ENCODE assay signal across 13 cellular contexts in the genomic region with DNA sequence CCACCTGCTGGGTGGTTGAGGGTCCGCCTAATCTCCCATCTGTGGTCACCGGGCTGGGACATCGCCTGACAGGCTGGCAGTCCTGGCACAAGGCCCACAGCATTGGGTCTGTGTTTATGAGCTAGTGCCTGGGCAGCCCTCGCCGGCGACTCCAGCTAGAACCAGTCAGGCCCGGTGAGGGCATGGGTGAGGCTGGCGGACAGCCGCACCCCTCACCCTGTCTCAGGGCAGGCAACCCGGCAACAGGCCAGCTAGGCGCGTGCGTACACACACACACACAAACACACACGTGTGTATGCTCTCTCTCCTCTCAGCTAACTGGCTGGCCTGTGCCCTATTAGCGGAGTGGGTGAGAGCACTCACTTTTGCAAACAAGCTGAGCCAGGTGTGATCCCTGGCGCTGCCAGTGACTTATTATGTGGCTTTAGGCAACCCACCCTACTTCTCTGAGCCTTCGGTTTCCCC. TPM values are rescaled to one million over a fixed set of nuclear protein-coding genes. Genes with fewer than 3 reads are reported as not detected.
A peak's percentile ranks its signal among the peaks of the same experiment; 100 is the strongest.
DNase-seq lines count a peak whose midpoint lies in the region; ATAC-seq, FAIRE-seq and TF ChIP-seq lines count a peak whose summit lies in the region.
"Had no signal": no experiment of that assay in that cellular context is flagged by ENCODE, and none has a peak within 500 bp of the region (broad histone marks: within the 10 kb centered on the region; RNA-seq: fewer than 3 reads in every experiment).

No MANE protein-coding gene starts in this region.

- no peaks in the 10 kb centered on the region for H3K9me3 ChIP-seq in muscle layer of duodenum (ENCODE audit: control insufficient read depth in 1 of 2, low read length in 2 of 2)

- peak overlapping the region; percentile 78 for H3K27ac ChIP-seq in muscle layer of duodenum (ENCODE audit: low read length)

- H3K4me1 Mint-ChIP-seq in activated CD4-positive, alpha-beta T cell treated with anti-CD3 and anti-CD28 coated beads, Interleukin-2, amount 10 ng/mL, durations not matched to agents 24 days and 14 days, result peaks cover 2% of the 10 kb centered on the region

- H3K36me3 ChIP-seq in muscle layer of duodenum (ENCODE audit: control insufficient read depth in 1 of 2, insufficient read depth in 2 of 2, low read length in 2 of 2), result peaks cover 46 to 59% of the 10 kb centered on the region in 2 donors

- no peak overlapping the region for H3K4me3 Mint-ChIP-seq in activated CD4-positive, alpha-beta T cell treated with anti-CD3 and anti-CD28 coated beads, Interleukin-2, amount 10 ng/mL, durations not matched to agents 24 days and 14 days
- H3K4me3 Mint-ChIP-seq: CD4-positive, alpha-beta T cell had no signal

- no peaks in the 10 kb centered on the region for H3K27me3 ChIP-seq in muscle layer of duodenum (ENCODE audit: low read depth, low read length)

- no peaks in the 10 kb centered on the region for H3K27me3 Mint-ChIP-seq in activated CD4-positive, alpha-beta T cell treated with anti-CD3 and anti-CD28 coated beads, Interleukin-2, amount 10 ng/mL, durations not matched to agents 24 days and 14 days
- H3K27me3 Mint-ChIP-seq: CD4-positive, alpha-beta T cell had no signal

- peak; percentile 94 for DNase-seq in COR-L47 (lab: John Stamatoyannopoulos, UW)
- peak; percentile 65 for DNase-seq in NCI-H1694 treated with DMSO at 0.1 percent for 48 hours (lab: John Stamatoyannopoulos, UW)
- DNase-seq in cerebellum (ENCODE audit: low spot score), result peak; percentile 88
- DNase-seq in activated CD4-positive, alpha-beta T cell treated with anti-CD3 and anti-CD28 coated beads, Interleukin-2, amount 10 ng/mL, durations not matched to agents 24 days and 14 days, result no peak
- no peak for DNase-seq in GM19238 (ENCODE audit: insufficient read length, low spot score)
- DNase-seq in D721Med (ENCODE audit: insufficient read length, low spot score), result no peak
- DNase-seq: CD4-positive, alpha-beta T cell had no signal

- H3K4me1 ChIP-seq in muscle layer of duodenum (ENCODE audit: control insufficient read depth in 1 of 2, insufficient read depth in 2 of 2, low read length in 2 of 2), result peaks cover 22 to 48% of the 10 kb centered on the region in 2 donors

- intact Hi-C loops in activated CD4-positive, alpha-beta T cell treated with anti-CD3 and anti-CD28 coated beads, Interleukin-2, amount 10 ng/mL, durations not matched to agents 24 days and 14 days (cut with micrococcal nuclease), result no loop called here

- no peak for FAIRE-seq in D721Med (lab: Jason Lieb, UNC)
- FAIRE-seq: GM18507, H1 had no signal

- no peak for ATAC-seq in HG02981 (IDR thresholded peaks at IDR 0.05; ENCODE audit: unreplicated experiment)

- H3K9me3 Mint-ChIP-seq in activated CD4-positive, alpha-beta T cell treated with anti-CD3 and anti-CD28 coated beads, Interleukin-2, amount 10 ng/mL, durations not matched to agents 24 days and 14 days, result no peaks in the 10 kb centered on the region
- H3K9me3 Mint-ChIP-seq: activated T-helper 2 cell treated with anti-CD3 and anti-CD28 coated beads, Interferon-gamma antibody, Interleukin-2, Interleukin-4, amounts not matched to agents 10 μg/mL and 5 μg/mL and 100 μg/mL, durations not matched to agents 14 hours and 24 hours and 36 hours; CD4-positive, alpha-beta T cell had no signal

- no peak for TF ChIP-seq CTCF in D721Med (IDR thresholded peaks at IDR 0.05; ENCODE audit: insufficient read depth, missing control alignments)

- H3K27ac Mint-ChIP-seq in activated CD4-positive, alpha-beta T cell treated with anti-CD3 and anti-CD28 coated beads, Interleukin-2, amount 10 ng/mL, durations not matched to agents 24 days and 14 days, result no peak overlapping the region
- H3K27ac Mint-ChIP-seq: activated T-helper 2 cell treated with anti-CD3 and anti-CD28 coated beads, Interferon-gamma antibody, Interleukin-2, Interleukin-4, amounts not matched to agents 10 μg/mL and 5 μg/mL and 100 μg/mL, durations not matched to agents 14 hours and 24 hours and 36 hours; CD4-positive, alpha-beta T cell had no signal

- no peak overlapping the region for H3K4me3 ChIP-seq in muscle layer of duodenum (ENCODE audit: low read depth in 1 of 2, low read length in 2 of 2)

- H3K36me3 Mint-ChIP-seq in activated CD4-positive, alpha-beta T cell treated with anti-CD3 and anti-CD28 coated beads, Interleukin-2, amount 10 ng/mL, durations not matched to agents 24 days and 14 days (ENCODE audit: low read depth), result peaks cover 7% of the 10 kb centered on the region

RNA-seq across cellular contexts. Expression of gene HSD11B2, which starts 10.4 kb away (rescaled TPM):
- 11.4 TPM for total RNA-seq in cerebellum
- 3.5 and 5.2 TPM in 2 replicates for total RNA-seq in activated CD4-positive, alpha-beta T cell treated with anti-CD3 and anti-CD28 coated beads, Interleukin-2, amount 10 ng/mL, durations not matched to agents 24 days and 14 days
- total RNA-seq: CD4-positive, alpha-beta T cell; pulmonary artery endothelial cell had no signal

RNA-seq across cellular contexts. Expression of gene ZDHHC1, which starts 25.0 kb away (rescaled TPM):
- 6.8 TPM for total RNA-seq in cerebellum
- 0.54 and 0.85 TPM in 2 replicates for total RNA-seq in activated CD4-positive, alpha-beta T cell treated with anti-CD3 and anti-CD28 coated beads, Interleukin-2, amount 10 ng/mL, durations not matched to agents 24 days and 14 days

RNA-seq across cellular contexts. Expression of gene ATP6V0D1, which starts 39.6 kb away (rescaled TPM):
- 74.9 TPM for total RNA-seq in cerebellum
- total RNA-seq in activated CD4-positive, alpha-beta T cell treated with anti-CD3 and anti-CD28 coated beads, Interleukin-2, amount 10 ng/mL, durations not matched to agents 24 days and 14 days, result 30.9 and 31.8 TPM in 2 replicates

RNA-seq across cellular contexts. Expression of gene AGRP, which starts 42.0 kb away (rescaled TPM):
- not detected for total RNA-seq in cerebellum
- not detected in 2 replicates for total RNA-seq in activated CD4-positive, alpha-beta T cell treated with anti-CD3 and anti-CD28 coated beads, Interleukin-2, amount 10 ng/mL, durations not matched to agents 24 days and 14 days
- total RNA-seq: activated T-helper 2 cell treated with anti-CD3 and anti-CD28 coated beads, Interferon-gamma antibody, Interleukin-2, Interleukin-4, amounts not matched to agents 10 μg/mL and 5 μg/mL and 100 μg/mL, durations not matched to agents 14 hours and 24 hours and 36 hours; CD4-positive, alpha-beta T cell; H1; pulmonary artery endothelial cell had no signal

RNA-seq across cellular contexts. Expression of gene TPPP3, which starts 48.0 kb away (rescaled TPM):
- 7.3 TPM for total RNA-seq in cerebellum
- total RNA-seq in activated CD4-positive, alpha-beta T cell treated with anti-CD3 and anti-CD28 coated beads, Interleukin-2, amount 10 ng/mL, durations not matched to agents 24 days and 14 days, result not detected in 2 replicates
- total RNA-seq: activated T-helper 2 cell treated with anti-CD3 and anti-CD28 coated beads, Interferon-gamma antibody, Interleukin-2, Interleukin-4, amounts not matched to agents 10 μg/mL and 5 μg/mL and 100 μg/mL, durations not matched to agents 14 hours and 24 hours and 36 hours; CD4-positive, alpha-beta T cell had no signal

Comparison
In these comparisons a context has a peak if more than half of its experiments do, and no peak if none do; other contexts are left out.
1. DNase-seq: peak in COR-L47 (single experiment), NCI-H1694 treated with DMSO at 0.1 percent for 48 hours (single experiment) and cerebellum (single experiment); none in activated CD4-positive, alpha-beta T cell treated with anti-CD3 and anti-CD28 coated beads, Interleukin-2, amount 10 ng/mL, durations not matched to agents 24 days and 14 days (single experiment), GM19238 (single experiment) and D721Med (single experiment).